ENCODE assay signal across 17 cellular contexts in genomic region chr7:144775735-144776134, GRCh38.
A peak's percentile ranks its signal among the peaks of the same experiment; 100 is the strongest.
DNase-seq lines count a peak whose midpoint lies in the region; ATAC-seq and TF ChIP-seq lines count a peak whose summit lies in the region.
"Had no signal": no experiment of that assay in that cellular context is flagged by ENCODE, and none has a peak within 500 bp of the region (broad histone marks: within the 10 kb centered on the region; RNA-seq: fewer than 3 reads in every experiment).

No MANE protein-coding gene starts in this region.

- peaks cover 7% of the 10 kb centered on the region for H3K4me1 ChIP-seq in hepatocyte (ENCODE audit: insufficient read depth)
- H3K4me1 ChIP-seq: A549 had no signal

- H3K27ac Mint-ChIP-seq in mesothelial cell of epicardium = peak overlapping the region; percentile 35
- H3K27ac Mint-ChIP-seq in natural killer cell = no peak overlapping the region
- H3K27ac Mint-ChIP-seq: CD4-positive, alpha-beta T cell; HFFc6 had no signal

- WGBS in hepatocyte (ENCODE audit: low lambda C conversion rate, missing lambda C conversion rate) = 47% methylated on average over 4 of the region's 4 CpGs

- H3K36me3 ChIP-seq in hepatocyte (replicated peaks; ENCODE audit: insufficient read depth, low read depth) = no peaks in the 10 kb centered on the region

- no peak for TF ChIP-seq CTCF in hepatocyte (IDR thresholded peaks at IDR 0.05; ENCODE audit: poor library complexity)
- no peak for TF ChIP-seq CTCF in mesothelial cell of epicardium (IDR thresholded peaks at IDR 0.05; ENCODE audit: unreplicated experiment)
- no peak for TF ChIP-seq CTCF in natural killer cell (IDR thresholded peaks at IDR 0.05)

- peaks cover 51% of the 10 kb centered on the region for H3K4me1 Mint-ChIP-seq in mesothelial cell of epicardium
- peaks cover 26 to 28% of the 10 kb centered on the region in 2 donors for H3K4me1 Mint-ChIP-seq in natural killer cell

- no peaks in the 10 kb centered on the region for H3K27me3 ChIP-seq in hepatocyte

- no peak overlapping the region for H2AFZ ChIP-seq in hepatocyte

- ATAC-seq in natural killer cell = no peak
- ATAC-seq in GM18861 (IDR thresholded peaks at IDR 0.05; ENCODE audit: unreplicated experiment) = no peak
- ATAC-seq in GM18868 (IDR thresholded peaks at IDR 0.05; ENCODE audit: unreplicated experiment) = no peak
- ATAC-seq: A549, HCT116 had no signal

- peak overlapping the region; percentile 9 for H3K27ac ChIP-seq in hepatocyte
- H3K27ac ChIP-seq: A549, C4-2B, HL-60 had no signal

- H3K36me3 Mint-ChIP-seq in mesothelial cell of epicardium (peaks cover 2% of the 10 kb centered on the region), natural killer cell (no peaks in the 10 kb centered on the region)

- DNase-seq in hepatocyte (ENCODE audit: low spot score) = no peak
- DNase-seq in left kidney (ENCODE audit: low read depth, low spot score) = peak; percentile 85
- DNase-seq in mesothelial cell of epicardium (ENCODE audit: low spot score in 2 of 2, unreplicated experiment in 2 of 2) = no peak
- no peak for DNase-seq in NAMALWA (ENCODE audit: low spot score)
- no peak for DNase-seq in natural killer cell
- DNase-seq: AML-193; Caco-2; CD4-positive, alpha-beta T cell; GOT3; H7; HFFc6 had no signal

- no peak overlapping the region for H3K4me3 ChIP-seq in hepatocyte
- H3K4me3 ChIP-seq: A549 had no signal

- no peak overlapping the region for H3K4me3 Mint-ChIP-seq in mesothelial cell of epicardium
- H3K4me3 Mint-ChIP-seq in natural killer cell = no peak overlapping the region
- H3K4me3 Mint-ChIP-seq: CD4-positive, alpha-beta T cell; HFFc6 had no signal

- H3K79me2 ChIP-seq in hepatocyte = no peaks in the 10 kb centered on the region

- no peaks in the 10 kb centered on the region for H3K9me2 ChIP-seq in hepatocyte (replicated peaks; ENCODE audit: insufficient read depth)

- peak overlapping the region; percentile 45 for H3K4me2 ChIP-seq in hepatocyte
- H3K4me2 ChIP-seq: A549 had no signal

- peaks cover 4% of the 10 kb centered on the region for H3K9me3 Mint-ChIP-seq in mesothelial cell of epicardium
- H3K9me3 Mint-ChIP-seq in natural killer cell = no peaks in the 10 kb centered on the region
- H3K9me3 Mint-ChIP-seq: CD4-positive, alpha-beta T cell had no signal

- H3K27me3 Mint-ChIP-seq in mesothelial cell of epicardium (ENCODE audit: low read depth) (no peaks in the 10 kb centered on the region), natural killer cell (ENCODE audit: low read depth in 2 of 2) (no peaks in the 10 kb centered on the region)
- H3K27me3 Mint-ChIP-seq: CD4-positive, alpha-beta T cell had no signal

- intact Hi-C loops in natural killer cell (cut with micrococcal nuclease) = no loop called here

- no peaks in the 10 kb centered on the region for H4K20me1 ChIP-seq in hepatocyte (ENCODE audit: insufficient read depth, poor library complexity, severe bottlenecking)

- no peaks in the 10 kb centered on the region for H3K9me3 ChIP-seq in hepatocyte (ENCODE audit: low read depth)
- H3K9me3 ChIP-seq: A549, Caco-2 had no signal
